In the genomic region with DNA sequence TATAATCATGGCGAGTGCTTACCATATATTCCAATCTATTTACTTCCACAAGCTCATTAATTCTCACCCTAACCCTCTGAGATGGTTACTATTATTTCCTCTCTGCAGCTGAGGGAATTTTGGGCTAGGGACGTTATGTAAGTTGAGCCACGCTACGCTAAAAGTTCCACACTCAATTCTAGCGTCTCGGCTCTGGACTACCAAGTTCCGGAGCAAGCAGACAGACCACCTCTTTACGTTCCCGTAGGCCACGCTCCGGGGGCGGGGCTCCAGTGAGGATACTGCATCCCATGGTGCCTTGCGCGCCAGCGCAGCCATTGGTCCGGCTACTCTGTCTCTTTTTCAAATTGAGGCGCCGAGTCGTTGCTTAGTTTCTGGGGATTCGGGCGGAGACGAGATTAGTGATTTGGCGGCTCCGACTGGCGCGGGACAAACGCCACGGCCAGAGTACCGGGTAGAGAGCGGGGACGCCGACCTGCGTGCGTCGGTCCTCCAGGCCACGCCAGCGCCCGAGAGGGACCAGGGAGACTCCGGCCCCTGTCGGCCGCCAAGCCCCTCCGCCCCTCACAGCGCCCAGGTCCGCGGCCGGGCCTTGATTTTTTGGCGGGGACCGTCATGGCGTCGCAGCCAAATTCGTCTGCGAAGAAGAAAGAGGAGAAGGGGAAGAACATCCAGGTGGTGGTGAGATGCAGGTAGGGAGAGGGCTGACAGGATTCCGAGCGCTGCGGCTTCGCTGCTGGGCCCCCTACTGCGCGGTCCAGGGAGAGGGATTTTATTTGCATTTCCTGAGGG, we compare ENCODE assay signal across 8 cellular contexts. TPM values are rescaled to one million over a fixed set of nuclear protein-coding genes. Genes with fewer than 3 reads are reported as not detected.
DNase-seq lines count a peak whose midpoint lies in the region; ATAC-seq and TF ChIP-seq lines count a peak whose summit lies in the region.

A gene (plus strand): TSS at position 370 of the 792 bp plus-strand sequence. CDS start 246 bp downstream, at position 616.

- no peaks in the 10 kb centered on the region for H3K9me3 Mint-ChIP-seq in endothelial cell (ENCODE audit: unreplicated experiment)
- no peaks in the 10 kb centered on the region for H3K9me3 Mint-ChIP-seq in mesothelial cell of epicardium

- peak; percentile 79 for ATAC-seq in GM21423 (IDR thresholded peaks at IDR 0.05; ENCODE audit: unreplicated experiment)

- peak within 1 kb of the TSS; percentile 80 for H3K27ac Mint-ChIP-seq in endothelial cell (ENCODE audit: unreplicated experiment)
- peak within 1 kb of the TSS; percentile 99 for H3K27ac Mint-ChIP-seq in mesothelial cell of epicardium

- H3K9ac ChIP-seq in HUES64 (ENCODE audit: low read depth, low read length) (peak within 1 kb of the TSS; percentile 89), OCI-LY1 (ENCODE audit: low read length) (peak within 1 kb of the TSS; percentile 92)

- H3F3A ChIP-seq in OCI-LY1 (ENCODE audit: insufficient read depth, low read length) = 0 out of 2 replicates have a peak, but pooled peaks cover 2% of the 10 kb centered on the region

- H3K27me3 ChIP-seq in HUES64 (ENCODE audit: insufficient read depth, low read length) (no peaks in the 10 kb centered on the region), OCI-LY1 (ENCODE audit: insufficient read depth, low read length) (no peaks in the 10 kb centered on the region)

- H3K4me1 ChIP-seq in HUES64 (ENCODE audit: insufficient read depth, low read length) (0 out of 2 replicates have a peak, but pooled peaks cover 3% of the 10 kb centered on the region), OCI-LY1 (ENCODE audit: insufficient read depth, low read length, severe bottlenecking) (peaks cover 34% of the 10 kb centered on the region)

- H3K36me3 Mint-ChIP-seq in endothelial cell (ENCODE audit: low read depth, unreplicated experiment) = peaks cover 4% of the 10 kb centered on the region
- H3K36me3 Mint-ChIP-seq in mesothelial cell of epicardium = peaks cover 2% of the 10 kb centered on the region

- no peak within 1 kb of the TSS for H2AFZ ChIP-seq in OCI-LY1 (ENCODE audit: low read length)

- no peaks in the 10 kb centered on the region for H4K20me1 ChIP-seq in OCI-LY1 (ENCODE audit: insufficient read depth, low read length)

- H3K79me2 ChIP-seq in OCI-LY1 (ENCODE audit: insufficient read depth, low read length) = peaks cover 47% of the 10 kb centered on the region

- in situ Hi-C loops in Caki2 (cut with HindIII; ENCODE audit: low pct_unique_long_range_greater_than_20kb, low sequenced_read_pairs) = no loop called here

- TF ChIP-seq CTCF in OCI-LY1 (IDR thresholded peaks at IDR 0.05; ENCODE audit: low read length) = no peak
- no peak for TF ChIP-seq CTCF in endothelial cell (IDR thresholded peaks at IDR 0.05; ENCODE audit: unreplicated experiment)
- TF ChIP-seq CTCF in mesothelial cell of epicardium (IDR thresholded peaks at IDR 0.05; ENCODE audit: unreplicated experiment) = no peak

- H3K36me3 ChIP-seq in HUES64 (ENCODE audit: insufficient read depth, low read length) = 0 out of 2 replicates have a peak, but pooled peaks cover 4% of the 10 kb centered on the region
- peaks cover 5% of the 10 kb centered on the region for H3K36me3 ChIP-seq in OCI-LY1 (ENCODE audit: insufficient read depth, low read length)

- H3K4me3 Mint-ChIP-seq in endothelial cell (ENCODE audit: unreplicated experiment) (peak within 1 kb of the TSS; percentile 95), mesothelial cell of epicardium (peak within 1 kb of the TSS; percentile 92)

- H3K27me3 Mint-ChIP-seq in endothelial cell (ENCODE audit: unreplicated experiment) (peaks cover 7% of the 10 kb centered on the region), mesothelial cell of epicardium (ENCODE audit: low read depth) (no peaks in the 10 kb centered on the region)

- H3K4me3 ChIP-seq in HUES64 (ENCODE audit: low read length) = peak within 1 kb of the TSS; percentile 98
- peak within 1 kb of the TSS; percentile 82 for H3K4me3 ChIP-seq in OCI-LY1 (ENCODE audit: low read depth, low read length, poor library complexity, severe bottlenecking)

- H3K9me2 ChIP-seq in OCI-LY1 (ENCODE audit: low read depth, low read length) = no peaks in the 10 kb centered on the region

- no peaks in the 10 kb centered on the region for H3K9me3 ChIP-seq in HUES64 (ENCODE audit: insufficient read depth, low read depth, low read length)
- no peaks in the 10 kb centered on the region for H3K9me3 ChIP-seq in OCI-LY1 (ENCODE audit: low read length)

- WGBS in HUES64 = 2% methylated on average over 58 of the region's 58 CpGs

- peak within 1 kb of the TSS; percentile 93 for H3K4me2 ChIP-seq in OCI-LY1 (ENCODE audit: low read length)

- peaks cover 30% of the 10 kb centered on the region for H3K4me1 Mint-ChIP-seq in endothelial cell (ENCODE audit: unreplicated experiment)
- peaks cover 37% of the 10 kb centered on the region for H3K4me1 Mint-ChIP-seq in mesothelial cell of epicardium

- H3K27ac ChIP-seq in HUES64 (ENCODE audit: low read depth, low read length) (peak within 1 kb of the TSS; percentile 97), OCI-LY1 (ENCODE audit: low read depth, low read length, poor library complexity, severe bottlenecking) (peak within 1 kb of the TSS; percentile 94)

- peak; percentile 95 for DNase-seq in Caki2 (ENCODE audit: low read depth)
- DNase-seq in activated CD8-positive, alpha-beta memory T cell treated with anti-CD3 and anti-CD28 coated beads, Interleukin-2, amount 50 U/mL, for 4 hours = peak; percentile 98
- DNase-seq in endothelial cell (ENCODE audit: low spot score) = peak; percentile 94
- DNase-seq in mesothelial cell of epicardium (ENCODE audit: low spot score in 2 of 2, unreplicated experiment in 2 of 2) = peak; percentile 89 to 95
- peak; percentile 96 for DNase-seq in stimulated activated CD8-positive, alpha-beta memory T cell treated with anti-CD3 and anti-CD28 coated beads, Interleukin-15, amount 100 ng/mL, for 48 hours (ENCODE audit: low read depth in 2 of 2)

RNA-seq across cellular contexts. Expression of the gene that starts here (rescaled TPM):
- 7.4 and 15.1 TPM in 2 replicates for total RNA-seq in Caki2 (2014; rRNA removed; shearing (Covaris generic); ENCODE audit: low replicate concordance)
- 49.9 TPM for polyA plus RNA-seq in HUES64 (2013, experiment 1 of 2)
- 57.3 TPM for polyA plus RNA-seq in HUES64 (2013, experiment 2 of 2)
- total RNA-seq in endothelial cell (ENCODE audit: unreplicated experiment) (9.4 TPM), mesothelial cell of epicardium (18.0 to 19.5 TPM (median 19.4 TPM) in 3 replicates)

Comparison
In these comparisons a context has a peak if more than half of its experiments do, and no peak if none do; other contexts are left out.
1. Peak in every context shown above with its lines: DNase-seq, ATAC-seq, H3K4me3 ChIP-seq and H3K27ac ChIP-seq.